9 cellular contexts compared by ENCODE assay signal in genomic region chr3:71087109-71088018, GRCh38.
A peak's percentile ranks its signal among the peaks of the same experiment; 100 is the strongest.
DNase-seq lines count a peak whose midpoint lies in the region; ATAC-seq and TF ChIP-seq lines count a peak whose summit lies in the region.
"Had no signal": no experiment of that assay in that cellular context is flagged by ENCODE, and none has a peak within 500 bp of the region (broad histone marks: within the 10 kb centered on the region; RNA-seq: fewer than 3 reads in every experiment).

No MANE protein-coding gene starts in this region.

- H3K14ac ChIP-seq in IMR-90 (replicated peaks; ENCODE audit: low read depth, low read length) = peak overlapping the region; percentile 50; the same call in 1 of the 2 replicates

- H3K9me3 ChIP-seq in IMR-90 (ENCODE audit: control insufficient read depth, insufficient read depth, low read length) (no peaks in the 10 kb centered on the region), right atrium auricular region (no peaks in the 10 kb centered on the region), psoas muscle (no peaks in the 10 kb centered on the region)

- peak overlapping the region; percentile 67; the same call in 1 of the 2 replicates for H3K18ac ChIP-seq in IMR-90 (ENCODE audit: low read depth, low read length)

- H3K9me3 Mint-ChIP-seq in chondrocyte (ENCODE audit: low read depth) = no peaks in the 10 kb centered on the region

- H3K36me3 ChIP-seq in IMR-90 (ENCODE audit: control insufficient read depth, insufficient read depth, low read length) = peaks cover 3% of the 10 kb centered on the region; the same call in 1 of the 2 replicates
- H3K36me3 ChIP-seq in right atrium auricular region = no peaks in the 10 kb centered on the region
- no peaks in the 10 kb centered on the region for H3K36me3 ChIP-seq in psoas muscle (ENCODE audit: insufficient read depth in 1 of 2, low read depth in 1 of 2)

- peak overlapping the region; percentile 64; the same call in 1 of the 2 replicates for H3K23ac ChIP-seq in IMR-90 (ENCODE audit: low read depth, low read length)

- no peak overlapping the region for H2BK5ac ChIP-seq in IMR-90 (ENCODE audit: low read depth, low read length, poor library complexity, severe bottlenecking)

- no peak overlapping the region for H2AFZ ChIP-seq in IMR-90 (replicated peaks; ENCODE audit: low read length, poor library complexity)

- H4K5ac ChIP-seq in IMR-90 (ENCODE audit: low read depth, low read length) = peak overlapping the region; percentile 9; the same call in 1 of the 2 replicates

- H4K8ac ChIP-seq in IMR-90 (ENCODE audit: low read depth in 2 of 2, low read length in 2 of 2) = peak overlapping the region in 1 of 2 experiments; percentile 46; a peak in 1 of 4 replicates

- peaks cover 20% of the 10 kb centered on the region for H3K9me1 ChIP-seq in IMR-90 (ENCODE audit: insufficient read depth, low read length)

- peaks cover 50% of the 10 kb centered on the region for H3K4me1 Mint-ChIP-seq in chondrocyte (ENCODE audit: low read depth)

- peak overlapping the region; percentile 75 for H2BK20ac ChIP-seq in IMR-90 (ENCODE audit: low read depth, low read length)

- H2AK9ac ChIP-seq in IMR-90 (replicated peaks; ENCODE audit: low read depth, low read length, poor library complexity) = no peak overlapping the region

- no peak overlapping the region for H3K9ac ChIP-seq in IMR-90 (ENCODE audit: low read depth, low read length)

- in situ Hi-C loops in IMR-90 (cut with MboI; ENCODE audit: low sequenced_read_pairs) = no loop called here

- ATAC-seq in GM21529 (IDR thresholded peaks at IDR 0.05; ENCODE audit: unreplicated experiment) (peak; percentile 92), IMR-90 (ENCODE audit: low read depth) (no peak), left ventricle myocardium superior (no peak), psoas muscle (no peak)

- peak overlapping the region; percentile 49 for H3K4ac ChIP-seq in IMR-90 (ENCODE audit: low read depth, low read length)

- peak overlapping the region; percentile 70 for H2BK120ac ChIP-seq in IMR-90 (ENCODE audit: low read depth, low read length)

- BruUV-seq in IMR-90 (replicated peaks; lab: Mats Ljungman, UMichigan) = no TSS peak

- H3K27me3 Mint-ChIP-seq in chondrocyte (ENCODE audit: low read depth) = no peaks in the 10 kb centered on the region

- peak; percentile 90 for DNase-seq in GM12865 (ENCODE audit: low read depth)
- DNase-seq in IMR-90 = peak; percentile 51
- DNase-seq in chondrocyte (ENCODE audit: low spot score) = no peak
- no peak for DNase-seq in SIG-M5 (lab: John Stamatoyannopoulos, UW)
- no peak for DNase-seq in left ventricle myocardium superior
- no peak for DNase-seq in right atrium auricular region (ENCODE audit: low spot score)
- DNase-seq in psoas muscle = no peak

- no peak overlapping the region for H3K4me2 ChIP-seq in IMR-90 (ENCODE audit: low read depth, low read length)

- H3K27ac ChIP-seq in IMR-90 (ENCODE audit: insufficient read depth, low read length) (peak overlapping the region; percentile 39; the same call in 1 of the 2 replicates), right atrium auricular region (no peak overlapping the region), psoas muscle (no peak overlapping the region)
- H3K27ac ChIP-seq: HL-60 had no signal

- H3K27me3 ChIP-seq in IMR-90 (ENCODE audit: control insufficient read depth, insufficient read depth, low read length) (no peaks in the 10 kb centered on the region), right atrium auricular region (no peaks in the 10 kb centered on the region), psoas muscle (ENCODE audit: insufficient read depth in 3 of 3, low read length in 2 of 3) (no peaks in the 10 kb centered on the region)

- peak overlapping the region; percentile 65 for H3K27ac Mint-ChIP-seq in chondrocyte (ENCODE audit: unreplicated experiment)

- H3K4me1 ChIP-seq in IMR-90 (ENCODE audit: control insufficient read depth, insufficient read depth, low read length) (peaks cover 16% of the 10 kb centered on the region), right atrium auricular region (peaks cover 0 to 9% of the 10 kb centered on the region in 2 donors), psoas muscle (no peaks in the 10 kb centered on the region)

- intact Hi-C loops in IMR-90 (cut with micrococcal nuclease) = no loop called here
- intact Hi-C loops in left ventricle myocardium superior (cut with micrococcal nuclease) = no loop called here
- intact Hi-C loops in psoas muscle (cut with DNase I) = no loop called here

- no peak for TF ChIP-seq RAD21 in IMR-90 (IDR thresholded peaks at IDR 0.05; ENCODE audit: low read length)

- peak overlapping the region; percentile 65; the same call in 2 of the 3 replicates for H2BK15ac ChIP-seq in IMR-90 (ENCODE audit: low read depth, low read length)

- no peak overlapping the region for H3K56ac ChIP-seq in IMR-90 (ENCODE audit: extremely low read depth, insufficient read depth, low read length)

- H4K91ac ChIP-seq in IMR-90 (ENCODE audit: insufficient read depth, low read depth, low read length) = peak overlapping the region; percentile 45; the same call in 1 of the 2 replicates

- peaks cover 14% of the 10 kb centered on the region for H3K36me3 Mint-ChIP-seq in chondrocyte (ENCODE audit: low read depth)

- TF ChIP-seq CTCF in GM12865 (IDR thresholded peaks at IDR 0.05; ENCODE audit: insufficient read depth, low read depth, low read length, missing control alignments) (no peak), IMR-90 (conservative IDR thresholded peaks at IDR 0.05; ENCODE audit: low read depth, low read length) (no peak), chondrocyte (IDR thresholded peaks at IDR 0.05) (no peak), right atrium auricular region (IDR thresholded peaks at IDR 0.05) (no peak), psoas muscle (IDR thresholded peaks at IDR 0.05) (no peak)

- no peak for TF ChIP-seq POLR2A in IMR-90 (IDR thresholded peaks at IDR 0.05; ENCODE audit: low read depth, low read length)

- H3K4me3 ChIP-seq in GM12865 (ENCODE audit: low read depth, low read length) = no peak overlapping the region
- no peak overlapping the region for H3K4me3 ChIP-seq in IMR-90 (ENCODE audit: insufficient read depth, low read depth, low read length)
- H3K4me3 ChIP-seq in right atrium auricular region = no peak overlapping the region
- H3K4me3 ChIP-seq in psoas muscle = no peak overlapping the region

- CTCF ChIA-PET in IMR-90 (lab: Yijun Ruan, JAX) = no interaction called here

- dilution Hi-C loops in IMR-90 (cut with HindIII; ENCODE audit: low sequenced_read_pairs, unreplicated experiment) = no loop called here

- POLR2A ChIA-PET in IMR-90 (lab: Charles Lee; ENCODE audit: unreplicated experiment) = no interaction called here

- H3K79me1 ChIP-seq in IMR-90 (ENCODE audit: low read depth in 1 of 2, low read length in 2 of 2) = peaks cover 38 to 77% of the 10 kb centered on the region in 2 experiments

- H3K4me3 Mint-ChIP-seq in chondrocyte (ENCODE audit: unreplicated experiment) = no peak overlapping the region

- H2AK5ac ChIP-seq in IMR-90 (ENCODE audit: low read depth, low read length) = peak overlapping the region; percentile 84; the same call in 1 of the 2 replicates

- peaks cover 10% of the 10 kb centered on the region; the same call in 1 of the 2 replicates for H4K20me1 ChIP-seq in IMR-90 (ENCODE audit: insufficient read depth, low read length)

- 85% methylated on average over 5 of the region's 9 CpGs; no CpG with 5 or more reads in 1 of the 2 experiments for WGBS in IMR-90 (ENCODE audit: extremely low coverage in 2 of 2, insufficient read length in 1 of 2), 2 experiments
- WGBS in psoas muscle, 3 donors = 91 to 95% (median 92%) methylated on average over 9 of the region's 9 CpGs

TF ChIP-seq in IMR-90, 13 proteins besides CTCF, POLR2A, EP300 and RAD21:
- TF ChIP-seq RCOR1 (IDR thresholded peaks at IDR 0.05; ENCODE audit: insufficient replicate concordance, low read length) (no peak), FOS (IDR thresholded peaks at IDR 0.05; ENCODE audit: low read depth, low read length) (no peak), SMC3 (IDR thresholded peaks at IDR 0.05; ENCODE audit: low read depth, low read length) (no peak), BHLHE40 (IDR thresholded peaks at IDR 0.05; ENCODE audit: low read depth, low read length) (no peak), NFE2L2 (IDR thresholded peaks at IDR 0.05; ENCODE audit: low read depth, low read length) (no peak), RFX5 (IDR thresholded peaks at IDR 0.05; ENCODE audit: low read depth, low read length) (no peak), CHD1 (IDR thresholded peaks at IDR 0.05; ENCODE audit: low read depth, low read length) (no peak), CEBPB (IDR thresholded peaks at IDR 0.05; ENCODE audit: low read depth, low read length) (peak; percentile 85)

Comparison
In these comparisons a context has a peak if more than half of its experiments do, and no peak if none do; other contexts are left out.
1. DNase-seq: peak in GM12865 (single experiment) and IMR-90 (single experiment); none in chondrocyte (single experiment), SIG-M5 (single experiment), left ventricle myocardium superior (single experiment), right atrium auricular region (single experiment) and psoas muscle (0 of 2).